Comparison of ENCODE assay signal across 1 cellular context in genomic region chr12:23899434-23899833, GRCh38.
TF ChIP-seq lines count a peak whose summit lies in the region.

No MANE protein-coding gene starts in this region.

TF ChIP-seq in GM23338, 12 proteins besides CTCF, POLR2A, EP300 and RAD21:
- TF ChIP-seq ZNF462 (CRISPR knock-in tag; IDR thresholded peaks at IDR 0.05) (no peak), ETS1 (IDR thresholded peaks at IDR 0.05) (no peak), CREB1 (CRISPR knock-in tag; IDR thresholded peaks at IDR 0.05; ENCODE audit: low read depth) (no peak), ZNF331 (CRISPR knock-in tag; IDR thresholded peaks at IDR 0.05; ENCODE audit: low read depth) (no peak), ZNF114 (CRISPR knock-in tag; IDR thresholded peaks at IDR 0.05) (no peak), NANOG (IDR thresholded peaks at IDR 0.05; ENCODE audit: borderline replicate concordance) (no peak), JUNB (IDR thresholded peaks at IDR 0.05; ENCODE audit: unreplicated experiment) (no peak), STAT1 (IDR thresholded peaks at IDR 0.05; ENCODE audit: unreplicated experiment) (no peak), REST (IDR thresholded peaks at IDR 0.05; ENCODE audit: unreplicated experiment) (no peak), EZH2 (IDR thresholded peaks at IDR 0.05; ENCODE audit: low read depth, unreplicated experiment) (no peak), POLR2AphosphoS5 (IDR thresholded peaks at IDR 0.05; ENCODE audit: low read depth) (no peak), EZH2phosphoT487 (IDR thresholded peaks at IDR 0.05; ENCODE audit: unreplicated experiment) (no peak)
TF ChIP-seq in GM23338: peak in this region for 0.
